ENCODE assay signal across 1 cellular context in the genomic region with DNA sequence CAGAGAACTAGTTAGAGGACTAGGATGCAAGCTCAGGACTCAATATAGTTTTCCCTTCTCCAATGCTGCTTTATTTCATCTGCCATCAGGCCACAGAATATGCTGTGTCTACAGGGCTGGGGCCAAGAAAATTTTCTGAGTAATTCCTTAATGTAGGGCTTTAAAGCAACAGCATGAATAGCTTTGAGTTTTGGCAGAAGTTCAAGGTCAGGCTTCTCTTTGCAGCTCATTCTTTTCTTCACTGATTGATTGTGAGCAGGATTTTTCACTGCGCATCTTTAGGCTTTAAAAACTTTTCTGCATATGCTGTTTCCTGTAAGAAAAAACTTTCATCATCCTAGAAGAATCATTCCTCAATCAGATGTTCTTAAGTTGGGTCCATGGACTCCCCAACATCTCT.
TF ChIP-seq lines count a peak whose summit lies in the region.

No MANE protein-coding gene starts in this region.

TF ChIP-seq in SK-N-SH, 30 proteins besides CTCF, POLR2A, EP300 and RAD21 (continued from another document):
- TF ChIP-seq, protein P1, sequence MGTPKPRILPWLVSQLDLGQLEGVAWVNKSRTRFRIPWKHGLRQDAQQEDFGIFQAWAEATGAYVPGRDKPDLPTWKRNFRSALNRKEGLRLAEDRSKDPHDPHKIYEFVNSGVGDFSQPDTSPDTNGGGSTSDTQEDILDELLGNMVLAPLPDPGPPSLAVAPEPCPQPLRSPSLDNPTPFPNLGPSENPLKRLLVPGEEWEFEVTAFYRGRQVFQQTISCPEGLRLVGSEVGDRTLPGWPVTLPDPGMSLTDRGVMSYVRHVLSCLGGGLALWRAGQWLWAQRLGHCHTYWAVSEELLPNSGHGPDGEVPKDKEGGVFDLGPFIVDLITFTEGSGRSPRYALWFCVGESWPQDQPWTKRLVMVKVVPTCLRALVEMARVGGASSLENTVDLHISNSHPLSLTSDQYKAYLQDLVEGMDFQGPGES (IDR thresholded peaks at IDR 0.05; ENCODE audit: low read depth, low read length): no peak
- TF ChIP-seq CHD2 (IDR thresholded peaks at IDR 0.05; ENCODE audit: low read length, partially characterized antibody) (no peak), SIN3A (IDR thresholded peaks at IDR 0.05; ENCODE audit: borderline replicate concordance, low read depth, low read length) (no peak), NRF1 (IDR thresholded peaks at IDR 0.05; ENCODE audit: low read depth, low read length) (no peak), ELF1 (IDR thresholded peaks at IDR 0.05) (no peak), FOXM1 (IDR thresholded peaks at IDR 0.05; ENCODE audit: low read depth) (no peak), MEF2A (IDR thresholded peaks at IDR 0.05; ENCODE audit: borderline replicate concordance, low read depth) (no peak), NFIC (IDR thresholded peaks at IDR 0.05; ENCODE audit: borderline replicate concordance) (peak; percentile 56; the same call in 1 of the 2 replicates), EZH2phosphoT487 (IDR thresholded peaks at IDR 0.05; ENCODE audit: borderline replicate concordance, low read depth) (no peak), TEAD4 (IDR thresholded peaks at IDR 0.05; ENCODE audit: borderline replicate concordance, insufficient read depth) (no peak), MXI1 (IDR thresholded peaks at IDR 0.05; ENCODE audit: low read depth, low read length) (no peak), YY1 (IDR thresholded peaks at IDR 0.05; ENCODE audit: low read depth) (no peak), ZBTB33 (IDR thresholded peaks at IDR 0.05; ENCODE audit: borderline replicate concordance, low read depth) (no peak), USF1 (IDR thresholded peaks at IDR 0.05; ENCODE audit: borderline replicate concordance, low read depth) (no peak), FOXJ3 (CRISPR knock-in tag; IDR thresholded peaks at IDR 0.05) (no peak), JUND (IDR thresholded peaks at IDR 0.05) (no peak), FOSL2 (IDR thresholded peaks at IDR 0.05; ENCODE audit: borderline replicate concordance, low read depth) (no peak), RFX5 (IDR thresholded peaks at IDR 0.05; ENCODE audit: low read length) (no peak), TAF1 (IDR thresholded peaks at IDR 0.05; ENCODE audit: borderline replicate concordance, low read depth, low read length) (no peak), GATA2 (CRISPR knock-in tag; IDR thresholded peaks at IDR 0.05) (no peak)
- TF ChIP-seq, protein P2, sequence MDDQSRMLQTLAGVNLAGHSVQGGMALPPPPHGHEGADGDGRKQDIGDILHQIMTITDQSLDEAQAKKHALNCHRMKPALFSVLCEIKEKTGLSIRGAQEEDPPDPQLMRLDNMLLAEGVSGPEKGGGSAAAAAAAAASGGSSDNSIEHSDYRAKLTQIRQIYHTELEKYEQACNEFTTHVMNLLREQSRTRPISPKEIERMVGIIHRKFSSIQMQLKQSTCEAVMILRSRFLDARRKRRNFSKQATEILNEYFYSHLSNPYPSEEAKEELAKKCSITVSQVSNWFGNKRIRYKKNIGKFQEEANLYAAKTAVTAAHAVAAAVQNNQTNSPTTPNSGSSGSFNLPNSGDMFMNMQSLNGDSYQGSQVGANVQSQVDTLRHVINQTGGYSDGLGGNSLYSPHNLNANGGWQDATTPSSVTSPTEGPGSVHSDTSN (IDR thresholded peaks at IDR 0.05): peak; percentile 70; the same call in 1 of the 2 replicates
